Comparison of ENCODE assay signal across 9 cellular contexts in genomic region chr1:67647036-67647798, GRCh38. TPM values are rescaled to one million over a fixed set of nuclear protein-coding genes. Genes with fewer than 3 reads are reported as not detected.
A peak's percentile ranks its signal among the peaks of the same experiment; 100 is the strongest.
DNase-seq lines count a peak whose midpoint lies in the region; ATAC-seq and TF ChIP-seq lines count a peak whose summit lies in the region.
"Had no signal": no experiment of that assay in that cellular context is flagged by ENCODE, and none has a peak within 500 bp of the region (broad histone marks: within the 10 kb centered on the region; RNA-seq: fewer than 3 reads in every experiment).

No MANE protein-coding gene starts in this region.

- H3K27me3 ChIP-seq in HUES6 (ENCODE audit: control insufficient read depth, insufficient read depth, low read length), result no peaks in the 10 kb centered on the region
- no peaks in the 10 kb centered on the region for H3K27me3 ChIP-seq in SJCRH30
- no peaks in the 10 kb centered on the region for H3K27me3 ChIP-seq in thyroid gland

- TF ChIP-seq POLR2A in thyroid gland (IDR thresholded peaks at IDR 0.05), result no peak

- no peak for TF ChIP-seq CTCF in thyroid gland (IDR thresholded peaks at IDR 0.05)

- 68 to 69% methylated on average over 7 of the region's 7 CpGs for WGBS in thyroid gland, 2 donors

- intact Hi-C loops in Right ventricle myocardium superior (cut with DNase I) (no loop called here), thyroid gland (cut with DNase I) (no loop called here)

- DNase-seq in SJCRH30 (peak; percentile 89 to 95), Right ventricle myocardium superior (peak; percentile 51), thyroid gland (peak; percentile 16 to 26), HPDE6-E6E7 (ENCODE audit: extremely low spot score) (no peak)
- DNase-seq in activated naive CD4-positive, alpha-beta T cell (lab: John Stamatoyannopoulos, UW), result no peak
- DNase-seq in natural killer cell treated with Interleukin-12 subunit alpha and Interleukin-12 subunit beta and Interleukin-15 and Interleukin-18, amount 100 ng/mL, for 72 hours (ENCODE audit: low spot score), result no peak

- H3K36me3 ChIP-seq in HUES6 (ENCODE audit: control insufficient read depth, insufficient read depth, low read length) (no peaks in the 10 kb centered on the region), SJCRH30 (no peaks in the 10 kb centered on the region), thyroid gland (no peaks in the 10 kb centered on the region)

- H3K4me3 Mint-ChIP-seq in natural killer cell treated with Interleukin-12 subunit alpha and Interleukin-12 subunit beta and Interleukin-15 and Interleukin-18, amount 100 ng/mL, for 72 hours, result no peak overlapping the region
- H3K4me3 Mint-ChIP-seq: stimulated activated naive CD8-positive, alpha-beta T cell treated with anti-CD3 and anti-CD28 coated beads, Interleukin-15, Interleukin-2, amounts not matched to agents 100 ng/mL and 50 ng/mL, for 24 hours had no signal

- H3K4me3 ChIP-seq in HUES6 (ENCODE audit: low read depth, low read length) (no peak overlapping the region), SJCRH30 (peak overlapping the region; percentile 14), thyroid gland (replicated peaks in 1 of 3) (no peak overlapping the region)

- H3K36me3 Mint-ChIP-seq in natural killer cell treated with Interleukin-12 subunit alpha and Interleukin-12 subunit beta and Interleukin-15 and Interleukin-18, amount 100 ng/mL, for 72 hours, result no peaks in the 10 kb centered on the region

- H3K4me1 ChIP-seq in HUES6 (ENCODE audit: control insufficient read depth, insufficient read depth, low read length) (peaks cover 18% of the 10 kb centered on the region), SJCRH30 (peaks cover 62% of the 10 kb centered on the region), thyroid gland (peaks cover 9 to 14% of the 10 kb centered on the region in 2 donors)

- H3K9me3 Mint-ChIP-seq in natural killer cell treated with Interleukin-12 subunit alpha and Interleukin-12 subunit beta and Interleukin-15 and Interleukin-18, amount 100 ng/mL, for 72 hours, result no peaks in the 10 kb centered on the region
- H3K9me3 Mint-ChIP-seq: stimulated activated naive CD8-positive, alpha-beta T cell treated with anti-CD3 and anti-CD28 coated beads, Interleukin-15, Interleukin-2, amounts not matched to agents 100 ng/mL and 50 ng/mL, for 24 hours had no signal

- H3K9me3 ChIP-seq in HUES6 (ENCODE audit: control insufficient read depth, insufficient read depth, low read depth, low read length) (no peaks in the 10 kb centered on the region), SJCRH30 (replicated peaks) (no peaks in the 10 kb centered on the region), thyroid gland (no peaks in the 10 kb centered on the region)

- H3K27ac Mint-ChIP-seq in natural killer cell treated with Interleukin-12 subunit alpha and Interleukin-12 subunit beta and Interleukin-15 and Interleukin-18, amount 100 ng/mL, for 72 hours, result no peak overlapping the region
- H3K27ac Mint-ChIP-seq: stimulated activated naive CD8-positive, alpha-beta T cell treated with anti-CD3 and anti-CD28 coated beads, Interleukin-15, Interleukin-2, amounts not matched to agents 100 ng/mL and 50 ng/mL, for 24 hours had no signal

- peak overlapping the region; percentile 29 for H3K9ac ChIP-seq in HUES6 (ENCODE audit: low read length)

- H3K4me1 Mint-ChIP-seq in natural killer cell treated with Interleukin-12 subunit alpha and Interleukin-12 subunit beta and Interleukin-15 and Interleukin-18, amount 100 ng/mL, for 72 hours (ENCODE audit: low read depth in 2 of 2), result no peaks in the 10 kb centered on the region

- H3K27me3 Mint-ChIP-seq in natural killer cell treated with Interleukin-12 subunit alpha and Interleukin-12 subunit beta and Interleukin-15 and Interleukin-18, amount 100 ng/mL, for 72 hours, result peaks cover 0 to 5% of the 10 kb centered on the region in 2 donors
- H3K27me3 Mint-ChIP-seq: stimulated activated naive CD8-positive, alpha-beta T cell treated with anti-CD3 and anti-CD28 coated beads, Interleukin-15, Interleukin-2, amounts not matched to agents 100 ng/mL and 50 ng/mL, for 24 hours had no signal

- ATAC-seq in Right ventricle myocardium superior (ENCODE audit: poor library complexity), result peak; percentile 79
- ATAC-seq in natural killer cell treated with Interleukin-12 subunit alpha and Interleukin-12 subunit beta and Interleukin-15 and Interleukin-18, amount 100 ng/mL, for 72 hours, result no peak
- ATAC-seq in GM19023 (IDR thresholded peaks at IDR 0.05; ENCODE audit: unreplicated experiment), result no peak

- H3K27ac ChIP-seq in HUES6 (ENCODE audit: low read depth, low read length) (no peak overlapping the region), SJCRH30 (peak overlapping the region; percentile 95), thyroid gland (peak overlapping the region in 1 of 3 donors; percentile 3)

RNA-seq across cellular contexts. Expression of gene GADD45A, which starts 37.8 kb away (rescaled TPM):
- total RNA-seq in SJCRH30 (2014; rRNA removed; shearing (Covaris generic)), result 103 and 126 TPM in 2 replicates
- 48.1 TPM for total RNA-seq in Right ventricle myocardium superior
- 10 to 100 TPM; 27.2 to 95.5 (median 62.9) TPM for total RNA-seq in thyroid gland
- 10 to 100 TPM; 28.3 to 36.1 TPM for total RNA-seq in natural killer cell treated with Interleukin-12 subunit alpha and Interleukin-12 subunit beta and Interleukin-15 and Interleukin-18, amount 100 ng/mL, for 72 hours

Comparison
In these comparisons a context has a peak if more than half of its experiments do, and no peak if none do; other contexts are left out.
1. DNase-seq: peak in SJCRH30 (2 of 2), Right ventricle myocardium superior (single experiment) and thyroid gland (2 of 2); none in HPDE6-E6E7 (single experiment), activated naive CD4-positive, alpha-beta T cell (0 of 4) and natural killer cell treated with Interleukin-12 subunit alpha and Interleukin-12 subunit beta and Interleukin-15 and Interleukin-18, amount 100 ng/mL, for 72 hours (single experiment).